In the genomic region with DNA sequence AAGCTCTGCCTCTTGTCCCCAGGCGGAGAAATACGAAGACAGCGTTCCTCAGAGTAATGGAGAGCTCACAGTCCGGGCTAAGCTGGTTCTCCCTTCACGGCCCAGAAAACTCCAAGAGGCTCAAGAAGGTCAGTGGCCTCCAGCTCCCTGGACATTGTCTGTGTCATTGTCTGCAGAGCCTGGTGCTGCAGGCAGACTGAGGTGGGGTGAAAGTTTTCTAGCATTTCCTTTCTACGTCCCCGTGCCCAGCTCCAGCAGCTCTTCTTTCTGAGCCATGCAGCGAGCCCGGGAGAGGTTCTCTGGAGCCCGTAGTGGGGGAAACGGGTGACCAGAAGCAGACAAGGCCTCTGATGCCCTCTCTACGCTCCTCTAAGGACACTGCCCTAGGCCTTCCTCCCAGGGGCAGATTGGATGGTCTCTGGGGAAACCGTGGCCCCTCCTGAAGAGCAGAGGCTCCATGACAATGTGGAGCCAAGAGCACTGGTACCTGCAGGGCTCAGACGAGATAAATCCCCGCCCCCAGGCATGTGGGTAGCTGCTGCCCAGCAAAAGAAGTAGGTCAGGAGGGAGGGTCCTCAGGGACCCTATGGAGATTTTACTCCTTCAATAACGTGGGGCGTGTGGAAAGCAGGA, we compare ENCODE assay signal across 20 cellular contexts. TPM values are rescaled to one million over a fixed set of nuclear protein-coding genes. Genes with fewer than 3 reads are reported as not detected.
DNase-seq lines count a peak whose midpoint lies in the region; ATAC-seq, FAIRE-seq and TF ChIP-seq lines count a peak whose summit lies in the region.
"Had no signal": no experiment of that assay in that cellular context is flagged by ENCODE, and none has a peak within 500 bp of the region (broad histone marks: within the 10 kb centered on the region; RNA-seq: fewer than 3 reads in every experiment).

No MANE protein-coding gene starts in this region.

- CTCF ChIA-PET in activated CD8-positive, alpha-beta memory T cell treated with anti-CD3 and anti-CD28 coated beads, Interleukin-2, amount 10 ng/mL, durations not matched to agents 7 days and 5 days (lab: Charles Lee) = interaction anchor here (1.5 kb wide), 1 partner anchor 374 kb away, joined by 3 read pairs; no protein-coding TSS in a partner anchor

- no peak for TF ChIP-seq EP300 in sigmoid colon (IDR thresholded peaks at IDR 0.05)

- no peaks in the 10 kb centered on the region for H3K4me1 Mint-ChIP-seq in activated CD4-positive, alpha-beta T cell treated with anti-CD3 and anti-CD28 coated beads, Interleukin-2, amount 10 ng/mL, durations not matched to agents 24 days and 14 days
- no peaks in the 10 kb centered on the region for H3K4me1 Mint-ChIP-seq in activated CD8-positive, alpha-beta memory T cell treated with anti-CD3 and anti-CD28 coated beads, Interleukin-2, amount 10 ng/mL, durations not matched to agents 7 days and 5 days

- DNase-seq in activated CD4-positive, alpha-beta T cell treated with anti-CD3 and anti-CD28 coated beads, Interleukin-2, amount 10 ng/mL, durations not matched to agents 24 days and 14 days = peak; percentile 55
- no peak for DNase-seq in activated CD4-positive, alpha-beta T cell treated with anti-CD3 and anti-CD28 coated beads, Interleukin-2, amount 50 U/mL, for 48 hours
- DNase-seq in NCI-H226 (peak; percentile 34), sigmoid colon (peak; percentile 39), SK-N-DZ (ENCODE audit: low spot score) (no peak), H54 (ENCODE audit: insufficient read length, low spot score) (no peak)
- no peak for DNase-seq in activated CD8-positive, alpha-beta memory T cell treated with anti-CD3 and anti-CD28 coated beads, Interleukin-2, amount 10 ng/mL, durations not matched to agents 7 days and 5 days
- DNase-seq: 8988T; activated CD4-positive, CD25-positive, alpha-beta regulatory T cell treated with anti-CD3 and anti-CD28 coated beads, Interleukin-2, amount 50 U/mL, for 72 hours; anterior cingulate cortex; BE2C; cerebellar nuclear complex; effector CD4-positive, alpha-beta T cell; NCI-H1417 treated with DMSO at 0.1 percent for 48 hours; NCI-H2171; stimulated activated naive CD4-positive, alpha-beta T cell treated with Interleukin-2 at 50 U/mL for 16 hours; T1000 had no signal

- no peak for TF ChIP-seq CTCF in sigmoid colon (IDR thresholded peaks at IDR 0.05)

- H3K9me3 Mint-ChIP-seq in activated CD4-positive, alpha-beta T cell treated with anti-CD3 and anti-CD28 coated beads, Interleukin-2, amount 10 ng/mL, durations not matched to agents 24 days and 14 days = no peaks in the 10 kb centered on the region
- H3K9me3 Mint-ChIP-seq in activated CD8-positive, alpha-beta memory T cell treated with anti-CD3 and anti-CD28 coated beads, Interleukin-2, amount 10 ng/mL, durations not matched to agents 7 days and 5 days (ENCODE audit: low read depth) = no peaks in the 10 kb centered on the region

- TF ChIP-seq POLR2A in sigmoid colon (IDR thresholded peaks at IDR 0.05) = no peak
- no peak for TF ChIP-seq POLR2A in H54 (IDR thresholded peaks at IDR 0.05; ENCODE audit: low read depth, low read length)

- peak; percentile 1 for ATAC-seq in esophagus mucosa
- ATAC-seq in activated CD8-positive, alpha-beta memory T cell treated with anti-CD3 and anti-CD28 coated beads, Interleukin-2, amount 10 ng/mL, durations not matched to agents 7 days and 5 days = no peak

- no peak overlapping the region for H3K27ac ChIP-seq in sigmoid colon
- H3K27ac ChIP-seq: tibial artery had no signal

- no peaks in the 10 kb centered on the region for H3K9me3 ChIP-seq in sigmoid colon
- H3K9me3 ChIP-seq: BE2C, right atrium auricular region, tibial artery had no signal

- 79 to 84% methylated on average over 17 of the region's 17 CpGs for WGBS in sigmoid colon, 2 donors

- H3K36me3 Mint-ChIP-seq in activated CD4-positive, alpha-beta T cell treated with anti-CD3 and anti-CD28 coated beads, Interleukin-2, amount 10 ng/mL, durations not matched to agents 24 days and 14 days (ENCODE audit: low read depth) = peaks cover 62% of the 10 kb centered on the region
- peaks cover 40% of the 10 kb centered on the region for H3K36me3 Mint-ChIP-seq in activated CD8-positive, alpha-beta memory T cell treated with anti-CD3 and anti-CD28 coated beads, Interleukin-2, amount 10 ng/mL, durations not matched to agents 7 days and 5 days

- no peaks in the 10 kb centered on the region for H3K27me3 ChIP-seq in sigmoid colon
- H3K27me3 ChIP-seq: BE2C, right atrium auricular region, tibial artery had no signal

- intact Hi-C loops in activated CD4-positive, alpha-beta T cell treated with anti-CD3 and anti-CD28 coated beads, Interleukin-2, amount 10 ng/mL, durations not matched to agents 24 days and 14 days (cut with micrococcal nuclease) = no loop called here
- intact Hi-C loops in sigmoid colon (cut with DNase I) = no loop called here

- H3K4me1 ChIP-seq in sigmoid colon = no peaks in the 10 kb centered on the region
- H3K4me1 ChIP-seq: tibial artery had no signal

- no peaks in the 10 kb centered on the region for H3K27me3 Mint-ChIP-seq in activated CD4-positive, alpha-beta T cell treated with anti-CD3 and anti-CD28 coated beads, Interleukin-2, amount 10 ng/mL, durations not matched to agents 24 days and 14 days
- H3K27me3 Mint-ChIP-seq in activated CD8-positive, alpha-beta memory T cell treated with anti-CD3 and anti-CD28 coated beads, Interleukin-2, amount 10 ng/mL, durations not matched to agents 7 days and 5 days = no peaks in the 10 kb centered on the region

- no peak for FAIRE-seq in H54 (lab: Jason Lieb, UNC)

- H3K4me3 Mint-ChIP-seq in activated CD4-positive, alpha-beta T cell treated with anti-CD3 and anti-CD28 coated beads, Interleukin-2, amount 10 ng/mL, durations not matched to agents 24 days and 14 days = no peak overlapping the region
- no peak overlapping the region for H3K4me3 Mint-ChIP-seq in activated CD8-positive, alpha-beta memory T cell treated with anti-CD3 and anti-CD28 coated beads, Interleukin-2, amount 10 ng/mL, durations not matched to agents 7 days and 5 days

- peaks cover 0 to 36% (median 12%) of the 10 kb centered on the region in 4 donors for H3K36me3 ChIP-seq in sigmoid colon

- no peak overlapping the region for H3K27ac Mint-ChIP-seq in activated CD4-positive, alpha-beta T cell treated with anti-CD3 and anti-CD28 coated beads, Interleukin-2, amount 10 ng/mL, durations not matched to agents 24 days and 14 days
- no peak overlapping the region for H3K27ac Mint-ChIP-seq in activated CD8-positive, alpha-beta memory T cell treated with anti-CD3 and anti-CD28 coated beads, Interleukin-2, amount 10 ng/mL, durations not matched to agents 7 days and 5 days

- no peak overlapping the region for H3K4me3 ChIP-seq in sigmoid colon
- H3K4me3 ChIP-seq: right atrium auricular region, tibial artery had no signal

RNA-seq across cellular contexts. Expression of gene EZR, which starts 58.4 kb away (rescaled TPM):
- total RNA-seq in activated CD4-positive, alpha-beta T cell treated with anti-CD3 and anti-CD28 coated beads, Interleukin-2, amount 10 ng/mL, durations not matched to agents 24 days and 14 days = 204 and 215 TPM in 2 replicates
- 368 TPM for total RNA-seq in esophagus mucosa
- 10 to 100 TPM; 33.5 to 46.0 (median 38.3) TPM for total RNA-seq in sigmoid colon
- polyA plus RNA-seq in sigmoid colon = 100 to 1,000 TPM; 214 to 333 (median 262) TPM
- polyA plus RNA-seq in SK-N-DZ (2014; cell fraction: cytosol; rRNA removed) = 46.2 and 51.6 TPM in 2 replicates
- 31.1 and 33.2 TPM in 2 replicates for polyA plus RNA-seq in SK-N-DZ (2014; cell fraction: nucleus; rRNA removed)
- 100 to 1,000 TPM; 187 to 214 TPM for total RNA-seq in activated CD8-positive, alpha-beta memory T cell treated with anti-CD3 and anti-CD28 coated beads, Interleukin-2, amount 10 ng/mL, durations not matched to agents 7 days and 5 days

Comparison
In these comparisons a context has a peak if more than half of its experiments do, and no peak if none do; other contexts are left out.
1. DNase-seq: peak in activated CD4-positive, alpha-beta T cell treated with anti-CD3 and anti-CD28 coated beads, Interleukin-2, amount 10 ng/mL, durations not matched to agents 24 days and 14 days (single experiment), NCI-H226 (single experiment) and sigmoid colon (single experiment); none in activated CD4-positive, alpha-beta T cell treated with anti-CD3 and anti-CD28 coated beads, Interleukin-2, amount 50 U/mL, for 48 hours (0 of 2), SK-N-DZ (single experiment), H54 (single experiment) and activated CD8-positive, alpha-beta memory T cell treated with anti-CD3 and anti-CD28 coated beads, Interleukin-2, amount 10 ng/mL, durations not matched to agents 7 days and 5 days (single experiment).